Comparison of ENCODE assay signal across 9 cellular contexts in genomic region chr21:45011911-45012660, GRCh38.
DNase-seq lines count a peak whose midpoint lies in the region; ATAC-seq and TF ChIP-seq lines count a peak whose summit lies in the region.
"Had no signal": no experiment of that assay in that cellular context is flagged by ENCODE, and none has a peak within 500 bp of the region (broad histone marks: within the 10 kb centered on the region; RNA-seq: fewer than 3 reads in every experiment).

No MANE protein-coding gene starts in this region.

- no peak for ATAC-seq in HG03135 (IDR thresholded peaks at IDR 0.05; ENCODE audit: unreplicated experiment)

- H3K27me3 ChIP-seq in cardiac muscle cell: no peaks in the 10 kb centered on the region
- H3K27me3 ChIP-seq in sigmoid colon: no peaks in the 10 kb centered on the region

- H3K36me3 ChIP-seq in cardiac muscle cell: no peaks in the 10 kb centered on the region
- H3K36me3 ChIP-seq in sigmoid colon: no peaks in the 10 kb centered on the region

- H3K27ac ChIP-seq in cardiac muscle cell: peak overlapping the region; percentile 74
- H3K27ac ChIP-seq in sigmoid colon: peak overlapping the region in 2 of 4 donors; percentile 52 to 54

- 34 to 55% methylated on average over 30 of the region's 30 CpGs for WGBS in sigmoid colon, 2 donors

- TF ChIP-seq POLR2A in sigmoid colon (IDR thresholded peaks at IDR 0.05): no peak

- intact Hi-C loops in sigmoid colon (cut with DNase I): no loop called here

- no peak overlapping the region for H3K4me3 ChIP-seq in cardiac muscle cell
- no peak overlapping the region for H3K4me3 ChIP-seq in sigmoid colon

- H3K9me3 ChIP-seq in cardiac muscle cell (ENCODE audit: low read depth) (no peaks in the 10 kb centered on the region), sigmoid colon (no peaks in the 10 kb centered on the region)

- TF ChIP-seq CTCF in cardiac muscle cell (IDR thresholded peaks at IDR 0.05; ENCODE audit: low read depth, low read length) (peak; percentile 1), sigmoid colon (IDR thresholded peaks at IDR 0.05) (no peak)

- no peak for TF ChIP-seq EP300 in sigmoid colon (IDR thresholded peaks at IDR 0.05)

- peak; percentile 67 for DNase-seq in GM04503 (ENCODE audit: low read depth)
- peak; percentile 81 to 85 for DNase-seq in SW 1271 (lab: John Stamatoyannopoulos, UW)
- DNase-seq in cardiac muscle cell (ENCODE audit: low read depth in 1 of 2, low spot score in 1 of 2): peak; percentile 63 to 89
- DNase-seq in sigmoid colon: peak; percentile 64
- no peak for DNase-seq in KG1 (lab: John Stamatoyannopoulos, UW)
- DNase-seq in DMS 273 treated with DMSO at 0.1 percent for 48 hours (lab: John Stamatoyannopoulos, UW): no peak
- DNase-seq in activated CD4-positive, alpha-beta T cell treated with anti-CD3 and anti-CD28 coated beads for 48 hours: no peak
- DNase-seq: NCI-H146 had no signal

- H3K4me1 ChIP-seq in cardiac muscle cell (ENCODE audit: low read depth) (peaks cover 30% of the 10 kb centered on the region), sigmoid colon (peaks cover 0 to 17% (median 11%) of the 10 kb centered on the region in 4 donors)

Comparison
In these comparisons a context has a peak if more than half of its experiments do, and no peak if none do; other contexts are left out.
1. DNase-seq: peak in GM04503 (single experiment), SW 1271 (2 of 2), cardiac muscle cell (2 of 2) and sigmoid colon (single experiment); none in KG1 (single experiment), DMS 273 treated with DMSO at 0.1 percent for 48 hours (single experiment) and activated CD4-positive, alpha-beta T cell treated with anti-CD3 and anti-CD28 coated beads for 48 hours (single experiment).